In genomic region chr11:2927851-2928604, GRCh38 we compare ENCODE assay signal across 9 cellular contexts. TPM values are rescaled to one million over a fixed set of nuclear protein-coding genes. Genes with fewer than 3 reads are reported as not detected.
DNase-seq lines count a peak whose midpoint lies in the region; ATAC-seq and TF ChIP-seq lines count a peak whose summit lies in the region.
"Had no signal": no experiment of that assay in that cellular context is flagged by ENCODE, and none has a peak within 500 bp of the region (broad histone marks: within the 10 kb centered on the region; RNA-seq: fewer than 3 reads in every experiment).

No MANE protein-coding gene starts in this region.

- ATAC-seq in upper lobe of left lung (ENCODE audit: low FRiP score in 2 of 2): no peak
- ATAC-seq: GM12878 had no signal

- H3K9me3 Mint-ChIP-seq in immature natural killer cell: no peaks in the 10 kb centered on the region

- TF ChIP-seq EP300 in upper lobe of left lung (IDR thresholded peaks at IDR 0.05): no peak

- peak; percentile 96 for DNase-seq in 8988T
- peak; percentile 49 for DNase-seq in HK-2 (ENCODE audit: unreplicated experiment)
- peak; percentile 54 for DNase-seq in astrocyte of the hippocampus (ENCODE audit: low read depth, low spot score)
- DNase-seq in immature natural killer cell: no peak
- DNase-seq in upper lobe of left lung: peak in 1 of 2 donors; percentile 80
- DNase-seq in stimulated activated naive CD4-positive, alpha-beta T cell treated with Interleukin-2 at 50 U/mL for 16 hours (lab: John Stamatoyannopoulos, UW): no peak
- no peak for DNase-seq in central memory CD4-positive, alpha-beta T cell
- DNase-seq in effector CD4-positive, alpha-beta T cell: no peak

- H3K27ac Mint-ChIP-seq in immature natural killer cell: no peak overlapping the region

- no peak for TF ChIP-seq POLR2A in upper lobe of left lung (IDR thresholded peaks at IDR 0.05)

- peak overlapping the region in 2 of 4 donors; percentile 61 to 85 for H3K27ac ChIP-seq in upper lobe of left lung

- H3K36me3 Mint-ChIP-seq in immature natural killer cell: no peaks in the 10 kb centered on the region

- no peaks in the 10 kb centered on the region for H3K9me3 ChIP-seq in upper lobe of left lung

- peaks cover 0 to 13% (median 0%) of the 10 kb centered on the region in 4 donors for H3K27me3 ChIP-seq in upper lobe of left lung

- TF ChIP-seq CTCF in upper lobe of left lung (IDR thresholded peaks at IDR 0.05): no peak

- peaks cover 24 to 45% (median 30%) of the 10 kb centered on the region in 4 donors for H3K4me1 ChIP-seq in upper lobe of left lung

- H3K27me3 Mint-ChIP-seq in immature natural killer cell (ENCODE audit: low read depth in 3 of 3): peaks cover 11 to 23% (median 13%) of the 10 kb centered on the region in 3 donors

- H3K4me3 Mint-ChIP-seq in immature natural killer cell: peak overlapping the region; percentile 67 to 77 (median 76)

- peaks cover 21 to 22% of the 10 kb centered on the region in 2 donors for H3K4me1 Mint-ChIP-seq in immature natural killer cell

- WGBS in upper lobe of left lung, 2 donors: 26 to 32% methylated on average over 15 to 25 of the region's 25 CpGs

- peak overlapping the region in 3 of 4 donors; percentile 62 to 65 (median 63) for H3K4me3 ChIP-seq in upper lobe of left lung
- H3K4me3 ChIP-seq: GM12878 had no signal

- H3K36me3 ChIP-seq in upper lobe of left lung: no peaks in the 10 kb centered on the region

RNA-seq across cellular contexts. Expression of gene PHLDA2, which starts 1.2 kb away (rescaled TPM):
- under 1 TPM in 1 of 3 donors, not detected in 2; 0.27 TPM for polyA plus RNA-seq in immature natural killer cell
- 10 to 100 TPM in 4 of 6 donors, 1 to 10 TPM in 1, not detected in 1; 8.6 to 38.9 (median 21.0) TPM for total RNA-seq in upper lobe of left lung

RNA-seq across cellular contexts. Expression of gene CDKN1C, which starts 42.5 kb away (rescaled TPM):
- polyA plus RNA-seq in immature natural killer cell: under 1 TPM in 1 of 3 donors, not detected in 2; 0.24 TPM
- total RNA-seq in upper lobe of left lung: 10 to 100 TPM; 23.4 to 71.9 (median 33.6) TPM

Comparison
In these comparisons a context has a peak if more than half of its experiments do, and no peak if none do; other contexts are left out.
1. DNase-seq: peak in 8988T (single experiment), HK-2 (single experiment) and astrocyte of the hippocampus (single experiment); none in immature natural killer cell (0 of 3), stimulated activated naive CD4-positive, alpha-beta T cell treated with Interleukin-2 at 50 U/mL for 16 hours (single experiment), central memory CD4-positive, alpha-beta T cell (single experiment) and effector CD4-positive, alpha-beta T cell (single experiment).